20 cellular contexts compared by ENCODE assay signal in the genomic region with DNA sequence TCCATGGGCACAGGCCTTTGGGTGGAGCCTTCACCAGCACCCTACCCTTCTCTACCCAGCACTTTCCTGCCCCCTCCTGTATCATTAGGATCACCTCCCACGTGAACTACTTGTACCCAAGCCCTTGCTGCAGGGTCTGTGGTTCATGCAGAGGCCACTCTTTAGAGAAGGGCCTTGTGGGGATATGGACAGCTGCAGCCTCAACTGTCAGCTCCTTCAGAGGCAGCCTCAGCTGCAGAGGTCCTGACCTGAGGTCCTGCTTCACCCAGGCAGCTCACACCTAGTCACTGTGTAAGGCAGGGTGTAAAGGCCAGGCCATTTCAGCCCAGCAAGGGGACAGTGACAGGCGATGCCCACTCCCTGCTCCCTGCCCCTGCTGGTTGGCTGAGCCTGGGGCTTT.
"Had no signal": no experiment of that assay in that cellular context is flagged by ENCODE, and none has a peak within 500 bp of the region (broad histone marks: within the 10 kb centered on the region; RNA-seq: fewer than 3 reads in every experiment).

No MANE protein-coding gene starts in this region.

- H3K4me3 Mint-ChIP-seq: mesothelial cell of epicardium; naive thymus-derived CD4-positive, alpha-beta T cell; nephron progenitor cell had no signal

- DNase-seq: central memory CD4-positive, alpha-beta T cell; effector CD8-positive, alpha-beta T cell; gastrocnemius medialis; heart right ventricle; kidney glomerular epithelial cell; mammary epithelial cell; naive thymus-derived CD4-positive, alpha-beta T cell; nephron progenitor cell; posterior cingulate gyrus; stimulated activated CD4-positive, alpha-beta T cell treated with anti-CD3 and anti-CD28 coated beads, Interleukin-2, amount 100 ng/mL, for 24 hours; stimulated activated naive CD4-positive, alpha-beta T cell treated with Interleukin-2 at 50 U/mL for 16 hours had no signal

- H3K27ac ChIP-seq: coronary artery, gastrocnemius medialis, heart right ventricle, neutrophil, suprapubic skin, tibial nerve had no signal

- H3K9me3 ChIP-seq: esophagus muscularis mucosa, gastrocnemius medialis, heart right ventricle, neutrophil, suprapubic skin, tibial nerve had no signal

- ATAC-seq: naive thymus-derived CD4-positive, alpha-beta T cell had no signal

- FAIRE-seq: endometrium, islet of Langerhans had no signal

- H3K36me3 ChIP-seq: esophagus muscularis mucosa, gastrocnemius medialis, heart right ventricle, neutrophil, suprapubic skin, tibial nerve had no signal

- H3K36me3 Mint-ChIP-seq: mesothelial cell of epicardium; naive thymus-derived CD4-positive, alpha-beta T cell had no signal

- H3K4me3 ChIP-seq: coronary artery, esophagus muscularis mucosa, gastrocnemius medialis, heart right ventricle, skin epidermis, suprapubic skin, tibial nerve had no signal

- H3K27me3 ChIP-seq: esophagus muscularis mucosa, gastrocnemius medialis, neutrophil, suprapubic skin, tibial nerve had no signal

- H3K4me1 Mint-ChIP-seq: nephron progenitor cell had no signal

- H3K27ac Mint-ChIP-seq: mesothelial cell of epicardium had no signal

- H3K9me3 Mint-ChIP-seq: naive thymus-derived CD4-positive, alpha-beta T cell had no signal
